Comparison of ENCODE assay signal across 23 cellular contexts in the genomic region with DNA sequence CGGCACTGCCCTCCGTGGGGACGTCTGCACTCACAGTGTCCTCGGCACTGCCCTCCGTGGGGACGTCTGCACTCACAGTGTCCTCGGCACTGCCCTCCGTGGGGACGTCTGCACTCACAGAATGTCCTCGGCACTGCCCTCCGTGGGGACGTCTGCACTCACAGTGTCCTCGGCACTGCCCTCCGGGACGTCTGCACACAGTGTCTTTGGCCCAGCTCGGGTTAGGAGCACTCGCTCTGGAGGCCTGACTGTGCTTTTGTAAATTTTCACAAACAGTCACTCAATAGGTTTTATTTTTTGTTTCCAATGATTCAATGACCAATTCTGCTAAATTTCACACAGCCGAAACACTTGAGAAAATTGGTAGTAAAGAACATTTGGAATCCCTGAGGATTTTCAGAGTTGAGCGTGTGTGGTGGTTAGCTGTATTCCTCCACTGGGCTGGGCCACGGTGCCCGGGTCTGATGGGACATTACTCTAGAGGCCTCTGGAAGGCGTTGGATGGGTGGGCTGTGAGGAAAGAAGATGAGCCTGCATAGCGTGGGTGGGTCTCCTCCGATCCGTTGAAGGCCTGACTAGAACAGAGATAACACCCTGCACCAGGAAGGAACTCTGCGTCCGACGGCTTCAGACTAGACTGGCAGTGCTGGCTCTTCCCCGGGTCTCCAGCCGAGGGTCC.
"Had no signal": no experiment of that assay in that cellular context is flagged by ENCODE, and none has a peak within 500 bp of the region (broad histone marks: within the 10 kb centered on the region; RNA-seq: fewer than 3 reads in every experiment).

No MANE protein-coding gene starts in this region.

- DNase-seq: effector CD4-positive, alpha-beta T cell; foreskin fibroblast; gastrocnemius medialis; kidney; mesenchymal stem cell; stimulated activated CD4-positive, alpha-beta T cell treated with anti-CD3 and anti-CD28 coated beads, Interleukin-15, amount 100 ng/mL, for 24 hours; stimulated activated CD4-positive, alpha-beta T cell treated with anti-CD3 and anti-CD28 coated beads, Interleukin-2, amount 100 ng/mL, for 48 hours; stimulated activated naive CD4-positive, alpha-beta T cell; stimulated activated naive CD8-positive, alpha-beta T cell treated with anti-CD3 and anti-CD28 coated beads, Interleukin-15, amount 100 ng/mL, for 72 hours; thyroid gland; trophoblast cell had no signal

- FAIRE-seq: kidney had no signal

- H3K4me1 Mint-ChIP-seq: mesothelial cell of epicardium, nephron had no signal

- H3K79me2 ChIP-seq: parathyroid adenoma had no signal

- H3K4me1 ChIP-seq: gastrocnemius medialis, left lung, neural progenitor cell, parathyroid adenoma, thyroid gland, vagina had no signal

- H3K4me3 Mint-ChIP-seq: mesothelial cell of epicardium; nephron; neural progenitor cell; stimulated activated naive CD8-positive, alpha-beta T cell treated with anti-CD3 and anti-CD28 coated beads, Interleukin-15, amount 100 ng/mL, for 72 hours had no signal

- H3K9ac ChIP-seq: neural progenitor cell, parathyroid adenoma had no signal

- H3K4me3 ChIP-seq: dorsolateral prefrontal cortex, gastrocnemius medialis, left lung, neural progenitor cell, skin epidermis, thyroid gland, vagina had no signal

- H3K9me3 ChIP-seq: gastrocnemius medialis, left lung, thyroid gland, vagina had no signal

- H3K36me3 Mint-ChIP-seq: mesothelial cell of epicardium, neural progenitor cell had no signal

- H2AFZ ChIP-seq: neural progenitor cell, parathyroid adenoma had no signal

- H3K9me3 Mint-ChIP-seq: mesothelial cell of epicardium, nephron had no signal

- H3K27me3 ChIP-seq: dorsolateral prefrontal cortex, left lung, neural progenitor cell, thyroid gland, vagina had no signal

- H3K27me3 Mint-ChIP-seq: stimulated activated naive CD8-positive, alpha-beta T cell treated with anti-CD3 and anti-CD28 coated beads, Interleukin-15, amount 100 ng/mL, for 72 hours had no signal

- H3K27ac Mint-ChIP-seq: mesothelial cell of epicardium, nephron, neural progenitor cell, progenitor cell of endocrine pancreas had no signal

- H3K4me2 ChIP-seq: neural progenitor cell had no signal

- ATAC-seq: esophagus mucosa; gastrocnemius medialis; left lung; naive thymus-derived CD4-positive, alpha-beta T cell; stimulated activated naive CD8-positive, alpha-beta T cell treated with anti-CD3 and anti-CD28 coated beads, Interleukin-15, amount 100 ng/mL, for 72 hours had no signal

- H3K27ac ChIP-seq: dorsolateral prefrontal cortex, epithelial cell of prostate, gastrocnemius medialis, left lung, neural progenitor cell, parathyroid adenoma, skin epidermis, thyroid gland, vagina had no signal

- H3K36me3 ChIP-seq: gastrocnemius medialis, left lung, neural progenitor cell, thyroid gland, vagina had no signal
